In the genomic region with DNA sequence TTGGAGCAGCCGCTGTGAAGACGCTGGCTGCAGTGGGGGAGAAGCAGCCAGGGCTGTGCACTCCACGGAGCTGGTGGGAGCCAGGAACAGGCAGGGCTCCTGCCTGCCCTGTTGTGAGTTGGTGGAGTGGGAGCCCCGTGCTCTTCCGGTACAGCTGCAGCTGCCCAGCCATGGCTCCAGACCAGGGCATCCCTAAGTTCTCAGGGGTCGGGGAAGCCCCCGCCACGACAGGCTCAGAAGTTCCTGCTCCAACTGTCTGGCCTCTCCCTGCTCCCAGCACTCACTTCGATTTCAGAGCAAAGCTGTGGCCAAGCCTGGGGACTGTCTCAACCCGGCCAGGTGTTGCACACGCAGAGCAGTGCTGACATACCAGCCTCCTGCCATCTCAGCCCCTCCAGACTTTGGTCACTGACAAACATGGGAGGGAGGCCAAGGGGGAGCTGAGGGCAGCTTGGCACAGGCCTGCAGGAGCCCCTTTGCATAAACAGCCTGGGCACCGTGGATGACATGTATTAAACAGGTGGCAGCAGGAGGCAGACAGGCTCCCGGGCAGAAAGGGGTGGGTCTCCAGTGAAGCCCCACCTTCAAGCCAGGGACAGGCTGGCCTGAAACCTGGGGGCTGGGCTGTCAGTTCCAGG, we compare ENCODE assay signal across 1 cellular context.
TF ChIP-seq lines count a peak whose summit lies in the region.

No MANE protein-coding gene starts in this region.

TF ChIP-seq in HepG2, 621 proteins besides CTCF, POLR2A, EP300 and RAD21 (continues in another document):
- TF ChIP-seq NFATC3 (CRISPR knock-in tag; IDR thresholded peaks at IDR 0.05) = no peak
- TF ChIP-seq ZNF75D (CRISPR knock-in tag; IDR thresholded peaks at IDR 0.05; ENCODE audit: borderline replicate concordance) = no peak
- 0 out of 2 replicates have a peak, but pooled peaks have one; percentile 43 for TF ChIP-seq RNF2 (conservative IDR thresholded peaks at IDR 0.05; ENCODE audit: low read depth)
- TF ChIP-seq, protein P1, sequence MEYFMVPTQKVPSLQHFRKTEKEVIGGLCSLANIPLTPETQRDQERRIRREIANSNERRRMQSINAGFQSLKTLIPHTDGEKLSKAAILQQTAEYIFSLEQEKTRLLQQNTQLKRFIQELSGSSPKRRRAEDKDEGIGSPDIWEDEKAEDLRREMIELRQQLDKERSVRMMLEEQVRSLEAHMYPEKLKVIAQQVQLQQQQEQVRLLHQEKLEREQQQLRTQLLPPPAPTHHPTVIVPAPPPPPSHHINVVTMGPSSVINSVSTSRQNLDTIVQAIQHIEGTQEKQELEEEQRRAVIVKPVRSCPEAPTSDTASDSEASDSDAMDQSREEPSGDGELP (IDR thresholded peaks at IDR 0.05; ENCODE audit: borderline replicate concordance, low read depth) = peak; percentile 34; the same call in 1 of the 2 replicates
- TF ChIP-seq, protein P2, sequence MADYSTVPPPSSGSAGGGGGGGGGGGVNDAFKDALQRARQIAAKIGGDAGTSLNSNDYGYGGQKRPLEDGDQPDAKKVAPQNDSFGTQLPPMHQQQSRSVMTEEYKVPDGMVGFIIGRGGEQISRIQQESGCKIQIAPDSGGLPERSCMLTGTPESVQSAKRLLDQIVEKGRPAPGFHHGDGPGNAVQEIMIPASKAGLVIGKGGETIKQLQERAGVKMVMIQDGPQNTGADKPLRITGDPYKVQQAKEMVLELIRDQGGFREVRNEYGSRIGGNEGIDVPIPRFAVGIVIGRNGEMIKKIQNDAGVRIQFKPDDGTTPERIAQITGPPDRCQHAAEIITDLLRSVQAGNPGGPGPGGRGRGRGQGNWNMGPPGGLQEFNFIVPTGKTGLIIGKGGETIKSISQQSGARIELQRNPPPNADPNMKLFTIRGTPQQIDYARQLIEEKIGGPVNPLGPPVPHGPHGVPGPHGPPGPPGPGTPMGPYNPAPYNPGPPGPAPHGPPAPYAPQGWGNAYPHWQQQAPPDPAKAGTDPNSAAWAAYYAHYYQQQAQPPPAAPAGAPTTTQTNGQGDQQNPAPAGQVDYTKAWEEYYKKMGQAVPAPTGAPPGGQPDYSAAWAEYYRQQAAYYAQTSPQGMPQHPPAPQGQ (CRISPR knock-in tag; IDR thresholded peaks at IDR 0.05; ENCODE audit: borderline replicate concordance) = no peak
- TF ChIP-seq, protein P3, sequence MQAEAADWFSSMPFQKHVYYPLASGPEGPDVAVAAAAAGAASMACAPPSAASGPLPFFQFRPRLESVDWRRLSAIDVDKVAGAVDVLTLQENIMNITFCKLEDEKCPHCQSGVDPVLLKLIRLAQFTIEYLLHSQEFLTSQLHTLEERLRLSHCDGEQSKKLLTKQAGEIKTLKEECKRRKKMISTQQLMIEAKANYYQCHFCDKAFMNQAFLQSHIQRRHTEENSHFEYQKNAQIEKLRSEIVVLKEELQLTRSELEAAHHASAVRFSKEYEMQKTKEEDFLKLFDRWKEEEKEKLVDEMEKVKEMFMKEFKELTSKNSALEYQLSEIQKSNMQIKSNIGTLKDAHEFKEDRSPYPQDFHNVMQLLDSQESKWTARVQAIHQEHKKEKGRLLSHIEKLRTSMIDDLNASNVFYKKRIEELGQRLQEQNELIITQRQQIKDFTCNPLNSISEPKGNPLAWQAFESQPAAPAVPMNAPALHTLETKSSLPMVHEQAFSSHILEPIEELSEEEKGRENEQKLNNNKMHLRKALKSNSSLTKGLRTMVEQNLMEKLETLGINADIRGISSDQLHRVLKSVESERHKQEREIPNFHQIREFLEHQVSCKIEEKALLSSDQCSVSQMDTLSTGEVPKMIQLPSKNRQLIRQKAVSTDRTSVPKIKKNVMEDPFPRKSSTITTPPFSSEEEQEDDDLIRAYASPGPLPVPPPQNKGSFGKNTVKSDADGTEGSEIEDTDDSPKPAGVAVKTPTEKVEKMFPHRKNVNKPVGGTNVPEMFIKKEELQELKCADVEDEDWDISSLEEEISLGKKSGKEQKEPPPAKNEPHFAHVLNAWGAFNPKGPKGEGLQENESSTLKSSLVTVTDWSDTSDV (CRISPR knock-in tag; IDR thresholded peaks at IDR 0.05) = no peak
- no peak for TF ChIP-seq ZFP36L2 (CRISPR knock-in tag; IDR thresholded peaks at IDR 0.05)
- peak; percentile 51; the same call in 1 of the 2 replicates for TF ChIP-seq SALL1 (CRISPR knock-in tag; IDR thresholded peaks at IDR 0.05)
- TF ChIP-seq TEAD3 (CRISPR knock-in tag; optimal IDR thresholded peaks at IDR 0.05; ENCODE audit: borderline replicate concordance) = peak; percentile 69
- no peak for TF ChIP-seq ATAD3A (CRISPR knock-in tag; IDR thresholded peaks at IDR 0.05)
- TF ChIP-seq FOXJ3 (CRISPR knock-in tag; IDR thresholded peaks at IDR 0.05; ENCODE audit: borderline replicate concordance) = no peak
- 0 out of 2 replicates have a peak, but pooled peaks have one; percentile 46 for TF ChIP-seq FOXC1 (CRISPR knock-in tag; IDR thresholded peaks at IDR 0.05; ENCODE audit: borderline replicate concordance)
- no peak for TF ChIP-seq MLX (CRISPR knock-in tag; IDR thresholded peaks at IDR 0.05)
- TF ChIP-seq PITX1 (CRISPR knock-in tag; IDR thresholded peaks at IDR 0.05) = peak; percentile 20; the same call in 1 of the 2 replicates
- TF ChIP-seq ZNF598 (CRISPR knock-in tag; IDR thresholded peaks at IDR 0.05; ENCODE audit: borderline replicate concordance) = 0 out of 2 replicates have a peak, but pooled peaks have one; percentile 78
- TF ChIP-seq, protein P4, sequence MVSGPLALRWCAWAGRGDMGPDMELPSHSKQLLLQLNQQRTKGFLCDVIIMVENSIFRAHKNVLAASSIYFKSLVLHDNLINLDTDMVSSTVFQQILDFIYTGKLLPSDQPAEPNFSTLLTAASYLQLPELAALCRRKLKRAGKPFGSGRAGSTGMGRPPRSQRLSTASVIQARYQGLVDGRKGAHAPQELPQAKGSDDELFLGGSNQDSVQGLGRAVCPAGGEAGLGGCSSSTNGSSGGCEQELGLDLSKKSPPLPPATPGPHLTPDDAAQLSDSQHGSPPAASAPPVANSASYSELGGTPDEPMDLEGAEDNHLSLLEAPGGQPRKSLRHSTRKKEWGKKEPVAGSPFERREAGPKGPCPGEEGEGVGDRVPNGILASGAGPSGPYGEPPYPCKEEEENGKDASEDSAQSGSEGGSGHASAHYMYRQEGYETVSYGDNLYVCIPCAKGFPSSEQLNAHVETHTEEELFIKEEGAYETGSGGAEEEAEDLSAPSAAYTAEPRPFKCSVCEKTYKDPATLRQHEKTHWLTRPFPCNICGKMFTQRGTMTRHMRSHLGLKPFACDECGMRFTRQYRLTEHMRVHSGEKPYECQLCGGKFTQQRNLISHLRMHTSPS (CRISPR knock-in tag; IDR thresholded peaks at IDR 0.05; ENCODE audit: low read depth) = peak; percentile 81; the same call in 1 of the 2 replicates
- 0 out of 2 replicates have a peak, but pooled peaks have one; percentile 25 for TF ChIP-seq FOXK1 (CRISPR knock-in tag; IDR thresholded peaks at IDR 0.05; ENCODE audit: borderline replicate concordance, low read depth)
- no peak for TF ChIP-seq CREM (IDR thresholded peaks at IDR 0.05)
- TF ChIP-seq CREM (CRISPR knock-in tag; IDR thresholded peaks at IDR 0.05) = no peak
- TF ChIP-seq SMAD3 (CRISPR knock-in tag; IDR thresholded peaks at IDR 0.05) = no peak
- 0 out of 2 replicates have a peak, but pooled peaks have one; percentile 47 for TF ChIP-seq NFKB2 (CRISPR knock-in tag; IDR thresholded peaks at IDR 0.05; ENCODE audit: borderline replicate concordance)
- TF ChIP-seq, protein P5, sequence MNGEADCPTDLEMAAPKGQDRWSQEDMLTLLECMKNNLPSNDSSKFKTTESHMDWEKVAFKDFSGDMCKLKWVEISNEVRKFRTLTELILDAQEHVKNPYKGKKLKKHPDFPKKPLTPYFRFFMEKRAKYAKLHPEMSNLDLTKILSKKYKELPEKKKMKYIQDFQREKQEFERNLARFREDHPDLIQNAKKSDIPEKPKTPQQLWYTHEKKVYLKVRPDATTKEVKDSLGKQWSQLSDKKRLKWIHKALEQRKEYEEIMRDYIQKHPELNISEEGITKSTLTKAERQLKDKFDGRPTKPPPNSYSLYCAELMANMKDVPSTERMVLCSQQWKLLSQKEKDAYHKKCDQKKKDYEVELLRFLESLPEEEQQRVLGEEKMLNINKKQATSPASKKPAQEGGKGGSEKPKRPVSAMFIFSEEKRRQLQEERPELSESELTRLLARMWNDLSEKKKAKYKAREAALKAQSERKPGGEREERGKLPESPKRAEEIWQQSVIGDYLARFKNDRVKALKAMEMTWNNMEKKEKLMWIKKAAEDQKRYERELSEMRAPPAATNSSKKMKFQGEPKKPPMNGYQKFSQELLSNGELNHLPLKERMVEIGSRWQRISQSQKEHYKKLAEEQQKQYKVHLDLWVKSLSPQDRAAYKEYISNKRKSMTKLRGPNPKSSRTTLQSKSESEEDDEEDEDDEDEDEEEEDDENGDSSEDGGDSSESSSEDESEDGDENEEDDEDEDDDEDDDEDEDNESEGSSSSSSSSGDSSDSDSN (CRISPR knock-in tag; IDR thresholded peaks at IDR 0.05) = peak; percentile 26; the same call in 1 of the 2 replicates
- TF ChIP-seq KLF11 (CRISPR knock-in tag; IDR thresholded peaks at IDR 0.05) = no peak
- TF ChIP-seq FOXA1 (IDR thresholded peaks at IDR 0.05) = no peak
- no peak for TF ChIP-seq FOXA1 (CRISPR knock-in tag; IDR thresholded peaks at IDR 0.05)
- 0 out of 2 replicates have a peak, but pooled peaks have one; percentile 62 for TF ChIP-seq HES4 (CRISPR knock-in tag; IDR thresholded peaks at IDR 0.05; ENCODE audit: borderline replicate concordance)
- TF ChIP-seq, protein P6, sequence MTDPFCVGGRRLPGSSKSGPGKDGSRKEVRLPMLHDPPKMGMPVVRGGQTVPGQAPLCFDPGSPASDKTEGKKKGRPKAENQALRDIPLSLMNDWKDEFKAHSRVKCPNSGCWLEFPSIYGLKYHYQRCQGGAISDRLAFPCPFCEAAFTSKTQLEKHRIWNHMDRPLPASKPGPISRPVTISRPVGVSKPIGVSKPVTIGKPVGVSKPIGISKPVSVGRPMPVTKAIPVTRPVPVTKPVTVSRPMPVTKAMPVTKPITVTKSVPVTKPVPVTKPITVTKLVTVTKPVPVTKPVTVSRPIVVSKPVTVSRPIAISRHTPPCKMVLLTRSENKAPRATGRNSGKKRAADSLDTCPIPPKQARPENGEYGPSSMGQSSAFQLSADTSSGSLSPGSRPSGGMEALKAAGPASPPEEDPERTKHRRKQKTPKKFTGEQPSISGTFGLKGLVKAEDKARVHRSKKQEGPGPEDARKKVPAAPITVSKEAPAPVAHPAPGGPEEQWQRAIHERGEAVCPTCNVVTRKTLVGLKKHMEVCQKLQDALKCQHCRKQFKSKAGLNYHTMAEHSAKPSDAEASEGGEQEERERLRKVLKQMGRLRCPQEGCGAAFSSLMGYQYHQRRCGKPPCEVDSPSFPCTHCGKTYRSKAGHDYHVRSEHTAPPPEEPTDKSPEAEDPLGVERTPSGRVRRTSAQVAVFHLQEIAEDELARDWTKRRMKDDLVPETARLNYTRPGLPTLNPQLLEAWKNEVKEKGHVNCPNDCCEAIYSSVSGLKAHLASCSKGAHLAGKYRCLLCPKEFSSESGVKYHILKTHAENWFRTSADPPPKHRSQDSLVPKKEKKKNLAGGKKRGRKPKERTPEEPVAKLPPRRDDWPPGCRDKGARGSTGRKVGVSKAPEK (CRISPR knock-in tag; IDR thresholded peaks at IDR 0.05; ENCODE audit: borderline replicate concordance) = peak; percentile 78; the same call in 1 of the 2 replicates
- peak; percentile 63; the same call in 1 of the 2 replicates for TF ChIP-seq SPEN (CRISPR knock-in tag; IDR thresholded peaks at IDR 0.05; ENCODE audit: low read depth)
- no peak for TF ChIP-seq KDM1A (CRISPR knock-in tag; IDR thresholded peaks at IDR 0.05)
- 0 out of 2 replicates have a peak, but pooled peaks have one; percentile 41 for TF ChIP-seq ZSCAN25 (CRISPR knock-in tag; IDR thresholded peaks at IDR 0.05)
- TF ChIP-seq MIXL1 (CRISPR knock-in tag; IDR thresholded peaks at IDR 0.05) = no peak
- TF ChIP-seq ZNF891 (CRISPR knock-in tag; IDR thresholded peaks at IDR 0.05) = peak; percentile 63; the same call in 1 of the 2 replicates
- TF ChIP-seq NCOR1 (IDR thresholded peaks at IDR 0.05; ENCODE audit: borderline replicate concordance, low read length) = no peak
